In the genomic region with DNA sequence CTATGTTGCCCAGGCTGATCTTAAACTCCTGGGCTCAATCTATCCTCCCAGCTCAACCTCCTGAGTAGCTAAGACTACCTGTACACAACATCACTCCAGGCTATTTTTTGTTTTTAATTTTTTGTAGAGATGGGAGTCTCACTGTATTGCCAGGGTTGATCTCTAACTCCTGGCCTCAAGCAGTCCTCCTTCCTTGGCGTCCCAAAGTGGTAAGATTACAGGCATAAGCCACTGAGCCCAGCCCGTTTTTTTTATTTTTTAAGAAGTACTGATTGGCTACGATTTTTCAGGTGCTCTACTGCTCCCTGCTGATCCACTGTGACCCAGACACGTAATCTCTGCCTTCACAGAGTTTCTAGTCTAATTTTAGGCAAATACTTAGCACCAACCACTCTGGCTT, we compare ENCODE assay signal across 10 cellular contexts. TPM values are rescaled to one million over a fixed set of nuclear protein-coding genes. Genes with fewer than 3 reads are reported as not detected.
DNase-seq lines count a peak whose midpoint lies in the region; ATAC-seq and TF ChIP-seq lines count a peak whose summit lies in the region.
"Had no signal": no experiment of that assay in that cellular context is flagged by ENCODE, and none has a peak within 500 bp of the region (broad histone marks: within the 10 kb centered on the region; RNA-seq: fewer than 3 reads in every experiment).

No MANE protein-coding gene starts in this region.

- no peak for DNase-seq in activated CD4-positive, alpha-beta T cell treated with anti-CD3 and anti-CD28 coated beads for 36 hours
- no peak for DNase-seq in activated CD4-positive, alpha-beta T cell treated with anti-CD3 and anti-CD28 coated beads for 48 hours
- DNase-seq in CD4-positive, CD25-positive, alpha-beta regulatory T cell = no peak
- peak; percentile 30 for DNase-seq in OCI-M1 (lab: John Stamatoyannopoulos, UW)
- DNase-seq in mesendoderm = peak; percentile 7
- DNase-seq in prostate gland (ENCODE audit: low spot score) = no peak
- no peak for DNase-seq in NAMALWA (ENCODE audit: low spot score)
- no peak for DNase-seq in GOT3 (lab: John Stamatoyannopoulos, UW)

- H2BK15ac ChIP-seq in mesendoderm (replicated peaks; ENCODE audit: low read depth) = peak overlapping the region; percentile 92

- peaks cover 4% of the 10 kb centered on the region for H3K79me2 ChIP-seq in mesendoderm (ENCODE audit: control insufficient read depth, insufficient read depth, low read length)

- no peaks in the 10 kb centered on the region for H3K36me3 Mint-ChIP-seq in activated CD4-positive, alpha-beta T cell treated with anti-CD3 and anti-CD28 coated beads for 36 hours (ENCODE audit: low read depth)
- H3K36me3 Mint-ChIP-seq in CD4-positive, CD25-positive, alpha-beta regulatory T cell = no peaks in the 10 kb centered on the region
- H3K36me3 Mint-ChIP-seq: CD14-positive monocyte had no signal

- no peaks in the 10 kb centered on the region for H3K79me1 ChIP-seq in mesendoderm (ENCODE audit: low read length)

- H3K4ac ChIP-seq in mesendoderm (ENCODE audit: low read depth, low read length) = peak overlapping the region; percentile 68

- POLR2A ChIA-PET in activated CD4-positive, alpha-beta T cell treated with anti-CD3 and anti-CD28 coated beads for 36 hours (lab: Charles Lee) = no interaction called here

- no peak overlapping the region for H3K9ac ChIP-seq in mesendoderm (ENCODE audit: low read length)

- no peak overlapping the region for H4K5ac ChIP-seq in mesendoderm (ENCODE audit: low read length)

- H3K27ac Mint-ChIP-seq in activated CD4-positive, alpha-beta T cell treated with anti-CD3 and anti-CD28 coated beads for 36 hours = peak overlapping the region; percentile 15
- H3K27ac Mint-ChIP-seq in CD4-positive, CD25-positive, alpha-beta regulatory T cell = peak overlapping the region; percentile 6 to 80 (median 23)

- no CpG with 5 or more reads among the region's 4 CpGs for WGBS in mesendoderm (ENCODE audit: extremely low coverage, insufficient coverage, low lambda C conversion rate)
- WGBS in prostate gland = 98% methylated on average over 4 of the region's 4 CpGs

- no peak for TF ChIP-seq POLR2A in prostate gland (IDR thresholded peaks at IDR 0.05)

- H3K4me1 Mint-ChIP-seq in activated CD4-positive, alpha-beta T cell treated with anti-CD3 and anti-CD28 coated beads for 36 hours = peaks cover 53% of the 10 kb centered on the region
- H3K4me1 Mint-ChIP-seq in CD4-positive, CD25-positive, alpha-beta regulatory T cell = peaks cover 18 to 37% (median 33%) of the 10 kb centered on the region in 4 donors

- H3K27ac ChIP-seq in CD4-positive, CD25-positive, alpha-beta regulatory T cell (ENCODE audit: insufficient read depth, low read length, poor library complexity, severe bottlenecking) = no peak overlapping the region
- no peak overlapping the region for H3K27ac ChIP-seq in mesendoderm (ENCODE audit: low read depth, low read length)
- H3K27ac ChIP-seq in prostate gland = no peak overlapping the region
- H3K27ac ChIP-seq: 22Rv1 had no signal

- peak overlapping the region; percentile 12 for H2BK5ac ChIP-seq in mesendoderm (ENCODE audit: low read length)

- TF ChIP-seq CTCF in prostate gland (IDR thresholded peaks at IDR 0.05) = no peak

- H3K9me3 Mint-ChIP-seq in activated CD4-positive, alpha-beta T cell treated with anti-CD3 and anti-CD28 coated beads for 36 hours (ENCODE audit: low read depth) = no peaks in the 10 kb centered on the region
- no peaks in the 10 kb centered on the region for H3K9me3 Mint-ChIP-seq in CD4-positive, CD25-positive, alpha-beta regulatory T cell
- H3K9me3 Mint-ChIP-seq: CD14-positive monocyte had no signal

- no peak overlapping the region for H3K4me3 ChIP-seq in CD4-positive, CD25-positive, alpha-beta regulatory T cell (ENCODE audit: low read depth, low read length)
- H3K4me3 ChIP-seq in mesendoderm (ENCODE audit: low read length) (no peak overlapping the region), prostate gland (no peak overlapping the region)

- H2AK5ac ChIP-seq in mesendoderm (ENCODE audit: low read length) = no peak overlapping the region

- H3K18ac ChIP-seq in mesendoderm (ENCODE audit: low read length) = peak overlapping the region; percentile 5

- CTCF ChIA-PET in activated CD4-positive, alpha-beta T cell treated with anti-CD3 and anti-CD28 coated beads for 36 hours (lab: Charles Lee) = no interaction called here

- intact Hi-C loops in activated CD4-positive, alpha-beta T cell treated with anti-CD3 and anti-CD28 coated beads for 36 hours (cut with DNase I, micrococcal nuclease) = no loop called here
- intact Hi-C loops in prostate gland (cut with DNase I) = no loop called here

- no peaks in the 10 kb centered on the region for H3K27me3 Mint-ChIP-seq in activated CD4-positive, alpha-beta T cell treated with anti-CD3 and anti-CD28 coated beads for 36 hours
- H3K27me3 Mint-ChIP-seq in CD4-positive, CD25-positive, alpha-beta regulatory T cell = no peaks in the 10 kb centered on the region

- H3K4me2 ChIP-seq in mesendoderm (ENCODE audit: low read length) = no peak overlapping the region

- peak overlapping the region; percentile 41 for H4K8ac ChIP-seq in mesendoderm (ENCODE audit: low read depth, low read length)

- H3K4me1 ChIP-seq in CD4-positive, CD25-positive, alpha-beta regulatory T cell (ENCODE audit: control insufficient read depth, insufficient read depth, low read length, poor library complexity, severe bottlenecking) = peaks cover 3% of the 10 kb centered on the region
- peaks cover 6% of the 10 kb centered on the region for H3K4me1 ChIP-seq in mesendoderm (ENCODE audit: control insufficient read depth, low read depth, low read length)
- H3K4me1 ChIP-seq in prostate gland (replicated peaks) = no peaks in the 10 kb centered on the region

- H3K4me3 Mint-ChIP-seq in activated CD4-positive, alpha-beta T cell treated with anti-CD3 and anti-CD28 coated beads for 36 hours = no peak overlapping the region
- peak overlapping the region in 1 of 4 donors; percentile 33 for H3K4me3 Mint-ChIP-seq in CD4-positive, CD25-positive, alpha-beta regulatory T cell
- H3K4me3 Mint-ChIP-seq: CD14-positive monocyte had no signal

- H3K23ac ChIP-seq in mesendoderm (ENCODE audit: low read length) = no peak overlapping the region

- H3K36me3 ChIP-seq in CD4-positive, CD25-positive, alpha-beta regulatory T cell (ENCODE audit: control insufficient read depth, insufficient read depth, low read length) = no peaks in the 10 kb centered on the region
- H3K36me3 ChIP-seq in mesendoderm (ENCODE audit: control insufficient read depth, insufficient read depth, low read length) = no peaks in the 10 kb centered on the region
- H3K36me3 ChIP-seq in prostate gland = no peaks in the 10 kb centered on the region

- H3K27me3 ChIP-seq in CD4-positive, CD25-positive, alpha-beta regulatory T cell (ENCODE audit: control insufficient read depth, insufficient read depth, low read length) = no peaks in the 10 kb centered on the region
- H3K27me3 ChIP-seq in mesendoderm (ENCODE audit: insufficient read depth, low read length, poor library complexity) (no peaks in the 10 kb centered on the region), prostate gland (replicated peaks; ENCODE audit: insufficient read depth) (no peaks in the 10 kb centered on the region)

- H3K56ac ChIP-seq in mesendoderm (ENCODE audit: low read length) = no peak overlapping the region

- no peaks in the 10 kb centered on the region for H3K9me3 ChIP-seq in CD4-positive, CD25-positive, alpha-beta regulatory T cell (ENCODE audit: control insufficient read depth in 2 of 2, low read length in 2 of 2)
- no peaks in the 10 kb centered on the region for H3K9me3 ChIP-seq in prostate gland

- no peak for ATAC-seq in activated CD4-positive, alpha-beta T cell treated with anti-CD3 and anti-CD28 coated beads for 36 hours
- ATAC-seq in CD4-positive, CD25-positive, alpha-beta regulatory T cell (ENCODE audit: low read depth in 2 of 2) = no peak

- peak overlapping the region; percentile 45 for H2BK120ac ChIP-seq in mesendoderm (ENCODE audit: low read depth, low read length)

RNA-seq across cellular contexts. Expression of gene STRN3, which starts 4.2 kb away (rescaled TPM):
- 10 to 100 TPM; 17.9 to 22.5 TPM for total RNA-seq in activated CD4-positive, alpha-beta T cell treated with anti-CD3 and anti-CD28 coated beads for 36 hours
- total RNA-seq in CD4-positive, CD25-positive, alpha-beta regulatory T cell = 27.1 TPM
- 1 to 10 TPM; 3.5 to 6.2 (median 4.0) TPM for polyA plus RNA-seq in CD4-positive, CD25-positive, alpha-beta regulatory T cell
- polyA plus RNA-seq in mesendoderm (2013, experiment 1 of 2) = 31.7 TPM
- 30.9 TPM for polyA plus RNA-seq in mesendoderm (2013, experiment 2 of 2)
- total RNA-seq in prostate gland = 10 to 100 TPM; 25.6 to 40.5 TPM

RNA-seq across cellular contexts. Expression of gene AP4S1, which starts 5.0 kb away (rescaled TPM):
- total RNA-seq in activated CD4-positive, alpha-beta T cell treated with anti-CD3 and anti-CD28 coated beads for 36 hours = 1 to 10 TPM; 4.0 to 5.9 TPM
- 16.0 TPM for total RNA-seq in CD4-positive, CD25-positive, alpha-beta regulatory T cell
- 1 to 10 TPM; 7.0 to 9.5 (median 8.0) TPM for polyA plus RNA-seq in CD4-positive, CD25-positive, alpha-beta regulatory T cell
- polyA plus RNA-seq in mesendoderm (2013, experiment 1 of 2) = 10.3 TPM
- polyA plus RNA-seq in mesendoderm (2013, experiment 2 of 2) = 9.5 TPM
- 1 to 10 TPM; 6.1 to 9.8 TPM for total RNA-seq in prostate gland

Comparison
In these comparisons a context has a peak if more than half of its experiments do, and no peak if none do; other contexts are left out.
1. DNase-seq: peak in OCI-M1 (single experiment) and mesendoderm (single experiment); none in activated CD4-positive, alpha-beta T cell treated with anti-CD3 and anti-CD28 coated beads for 36 hours (single experiment), activated CD4-positive, alpha-beta T cell treated with anti-CD3 and anti-CD28 coated beads for 48 hours (single experiment), CD4-positive, CD25-positive, alpha-beta regulatory T cell (0 of 3), prostate gland (single experiment), NAMALWA (single experiment) and GOT3 (single experiment).